Comparison of ENCODE assay signal across 26 cellular contexts in the genomic region with DNA sequence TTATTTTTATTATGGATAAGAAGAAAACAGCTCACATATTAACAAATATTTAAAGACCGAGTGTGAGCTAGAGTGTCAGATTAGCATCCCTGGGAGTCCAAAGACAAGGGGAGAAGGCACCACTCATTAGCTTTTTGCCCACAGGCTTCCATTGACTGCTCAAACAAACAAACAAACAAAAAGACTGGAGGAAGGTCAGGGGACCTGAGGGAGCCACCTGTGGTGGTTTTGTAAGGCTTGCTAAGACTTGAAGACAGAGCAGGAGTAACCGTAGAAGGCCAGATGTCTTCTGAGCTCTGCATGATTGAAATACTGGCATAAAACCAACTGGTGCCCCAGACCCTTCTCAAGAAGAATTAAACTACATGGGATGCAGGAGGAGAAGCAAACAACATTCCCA.
"Had no signal": no experiment of that assay in that cellular context is flagged by ENCODE, and none has a peak within 500 bp of the region (broad histone marks: within the 10 kb centered on the region; RNA-seq: fewer than 3 reads in every experiment).

No MANE protein-coding gene starts in this region.

- ATAC-seq: left cardiac atrium; left lung; lower lobe of right lung; naive thymus-derived CD8-positive, alpha-beta T cell; right cardiac atrium; sciatic nerve; stimulated activated naive CD8-positive, alpha-beta T cell treated with anti-CD3 and anti-CD28 coated beads, Interleukin-15, Interleukin-2, amounts not matched to agents 100 U/mL and 50 U/mL, for 24 hours had no signal

- H3K27me3 ChIP-seq: hepatocyte, left lung, ovary, stomach, testis, thyroid gland, transverse colon, upper lobe of left lung, vagina had no signal

- H3K36me3 ChIP-seq: left lung, lower lobe of right lung, ovary, prostate gland, stomach, thyroid gland, transverse colon, upper lobe of left lung, vagina had no signal

- H3K27ac ChIP-seq: hepatocyte, left lung, lower lobe of right lung, ovary, prostate gland, skin epidermis, stomach, testis, thyroid gland, transverse colon, upper lobe of left lung, vagina had no signal

- H3K4me3 ChIP-seq: hepatocyte, left lung, lower lobe of right lung, ovary, prostate gland, skin epidermis, stomach, testis, thyroid gland, transverse colon, upper lobe of left lung, vagina had no signal

- H3K9me3 ChIP-seq: lower lobe of right lung, ovary, prostate gland, testis, thyroid gland, upper lobe of left lung, vagina had no signal

- H3K4me1 ChIP-seq: left lung, lower lobe of right lung, prostate gland, stomach, testis, thyroid gland, transverse colon, upper lobe of left lung, vagina had no signal

- DNase-seq: kidney glomerular epithelial cell; left cardiac atrium; left lung; lower lobe of right lung; mammary epithelial cell; mesenchymal stem cell; naive thymus-derived CD8-positive, alpha-beta T cell; ovary; retina; right cardiac atrium; stimulated activated CD4-positive, alpha-beta T cell treated with anti-CD3 and anti-CD28 coated beads, Interleukin-12 subunit alpha, Interleukin-12 subunit beta, amount 100 ng/mL, for 4 hours; stimulated activated CD4-positive, alpha-beta T cell treated with anti-CD3 and anti-CD28 coated beads, Interleukin-15, amount 100 ng/mL, for 24 hours; stimulated activated CD4-positive, alpha-beta T cell treated with anti-CD3 and anti-CD28 coated beads, Interleukin-2, amount 100 ng/mL, for 24 hours; stimulated activated CD4-positive, alpha-beta T cell treated with anti-CD3 and anti-CD28 coated beads, Interleukin-4, amount 100 ng/mL, for 1 hour; stimulated activated naive B cell treated with anti-CD40 and anti-IgM and Interleukin-4, amounts not matched to agents 10 μg/mL and 1 μg/mL and 100 μg/mL, for 72 hours; stimulated activated naive CD8-positive, alpha-beta T cell treated with anti-CD3 and anti-CD28 coated beads, Interleukin-15, Interleukin-2, amounts not matched to agents 100 U/mL and 50 U/mL, for 24 hours; stomach; testis; thyroid gland; transverse colon; upper lobe of left lung had no signal
